In the genomic region with DNA sequence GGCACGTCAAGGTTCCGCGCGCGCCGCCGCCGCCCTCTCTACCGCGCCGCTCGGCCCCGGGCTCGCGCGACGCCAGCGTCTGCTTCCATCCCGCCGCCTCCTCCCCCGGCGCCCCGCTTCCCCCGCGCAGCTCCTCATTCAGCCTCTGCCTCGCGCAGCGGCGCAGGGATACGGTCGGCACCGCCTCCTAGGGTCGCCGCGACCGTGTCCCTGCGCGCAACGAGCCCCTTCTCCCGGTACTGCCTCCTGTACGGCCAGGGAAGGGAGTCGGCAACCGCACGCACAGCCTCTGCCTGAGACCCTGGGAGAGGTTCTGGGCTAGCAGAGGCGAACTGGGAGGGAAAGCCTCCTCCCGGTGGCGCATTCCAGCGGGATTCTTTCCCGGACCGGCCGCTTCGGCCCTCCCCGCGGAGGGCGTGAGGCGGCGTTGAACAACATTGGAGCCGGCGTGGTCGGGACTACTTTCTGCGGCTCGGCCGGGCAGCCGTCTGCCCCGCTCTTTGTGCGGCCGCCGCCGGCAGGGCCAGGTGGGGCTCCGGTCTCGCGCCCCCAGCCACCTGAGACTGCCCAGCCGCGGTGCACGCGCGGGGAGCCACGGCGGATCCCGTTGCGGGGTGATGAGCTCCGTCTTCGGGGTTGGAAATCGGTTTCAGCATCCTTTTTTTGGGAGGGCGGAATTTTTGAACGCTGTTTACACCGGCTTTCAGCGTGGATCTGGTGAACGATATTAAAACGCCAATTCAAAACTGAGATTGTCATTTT, we compare ENCODE assay signal across 1 cellular context.
A peak's percentile ranks its signal among the peaks of the same experiment; 100 is the strongest.
TF ChIP-seq lines count a peak whose summit lies in the region.

Gene LRP6, minus strand, starts transcription at position 172 of the 762 bp plus-strand sequence. CDS start 309 bp downstream, outside the sequence.

TF ChIP-seq in K562, 482 proteins besides CTCF, POLR2A, EP300 and RAD21 (continued from another document and continues in another):
- peak; percentile 28; the same call in 1 of the 2 replicates for TF ChIP-seq GABPA (tag; conservative IDR thresholded peaks at IDR 0.05; ENCODE audit: low read depth)
- peak; percentile 94 for TF ChIP-seq RBFOX2 (IDR thresholded peaks at IDR 0.05; ENCODE audit: low read depth, low read length)
- TF ChIP-seq, protein P1, sequence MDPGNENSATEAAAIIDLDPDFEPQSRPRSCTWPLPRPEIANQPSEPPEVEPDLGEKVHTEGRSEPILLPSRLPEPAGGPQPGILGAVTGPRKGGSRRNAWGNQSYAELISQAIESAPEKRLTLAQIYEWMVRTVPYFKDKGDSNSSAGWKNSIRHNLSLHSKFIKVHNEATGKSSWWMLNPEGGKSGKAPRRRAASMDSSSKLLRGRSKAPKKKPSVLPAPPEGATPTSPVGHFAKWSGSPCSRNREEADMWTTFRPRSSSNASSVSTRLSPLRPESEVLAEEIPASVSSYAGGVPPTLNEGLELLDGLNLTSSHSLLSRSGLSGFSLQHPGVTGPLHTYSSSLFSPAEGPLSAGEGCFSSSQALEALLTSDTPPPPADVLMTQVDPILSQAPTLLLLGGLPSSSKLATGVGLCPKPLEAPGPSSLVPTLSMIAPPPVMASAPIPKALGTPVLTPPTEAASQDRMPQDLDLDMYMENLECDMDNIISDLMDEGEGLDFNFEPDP (CRISPR knock-in tag; IDR thresholded peaks at IDR 0.05) = no peak
- TF ChIP-seq NR2F6 (CRISPR knock-in tag; IDR thresholded peaks at IDR 0.05) = no peak
- no peak for TF ChIP-seq MCM5 (IDR thresholded peaks at IDR 0.05; ENCODE audit: low read depth)
- no peak for TF ChIP-seq ZNF408 (CRISPR knock-in tag; IDR thresholded peaks at IDR 0.05; ENCODE audit: low read depth)
- 0 out of 2 replicates have a peak, but pooled peaks have one; percentile 3 for TF ChIP-seq ZBED1 (IDR thresholded peaks at IDR 0.05)
- TF ChIP-seq HMG20B (CRISPR knock-in tag; IDR thresholded peaks at IDR 0.05) = no peak
- TF ChIP-seq ZNF830 (CRISPR knock-in tag; IDR thresholded peaks at IDR 0.05) = no peak
- TF ChIP-seq TRIM25 (IDR thresholded peaks at IDR 0.05; ENCODE audit: borderline replicate concordance) = 0 out of 2 replicates have a peak, but pooled peaks have one; percentile 22
- TF ChIP-seq CREB1 (IDR thresholded peaks at IDR 0.05) = peak; percentile 73
- TF ChIP-seq CREB1 (CRISPR knock-in tag; IDR thresholded peaks at IDR 0.05) = peak; percentile 85
- no peak for TF ChIP-seq ZNF668 (CRISPR knock-in tag; IDR thresholded peaks at IDR 0.05)
- TF ChIP-seq ZFP1 (CRISPR knock-in tag; IDR thresholded peaks at IDR 0.05) = no peak
- TF ChIP-seq, protein P2, sequence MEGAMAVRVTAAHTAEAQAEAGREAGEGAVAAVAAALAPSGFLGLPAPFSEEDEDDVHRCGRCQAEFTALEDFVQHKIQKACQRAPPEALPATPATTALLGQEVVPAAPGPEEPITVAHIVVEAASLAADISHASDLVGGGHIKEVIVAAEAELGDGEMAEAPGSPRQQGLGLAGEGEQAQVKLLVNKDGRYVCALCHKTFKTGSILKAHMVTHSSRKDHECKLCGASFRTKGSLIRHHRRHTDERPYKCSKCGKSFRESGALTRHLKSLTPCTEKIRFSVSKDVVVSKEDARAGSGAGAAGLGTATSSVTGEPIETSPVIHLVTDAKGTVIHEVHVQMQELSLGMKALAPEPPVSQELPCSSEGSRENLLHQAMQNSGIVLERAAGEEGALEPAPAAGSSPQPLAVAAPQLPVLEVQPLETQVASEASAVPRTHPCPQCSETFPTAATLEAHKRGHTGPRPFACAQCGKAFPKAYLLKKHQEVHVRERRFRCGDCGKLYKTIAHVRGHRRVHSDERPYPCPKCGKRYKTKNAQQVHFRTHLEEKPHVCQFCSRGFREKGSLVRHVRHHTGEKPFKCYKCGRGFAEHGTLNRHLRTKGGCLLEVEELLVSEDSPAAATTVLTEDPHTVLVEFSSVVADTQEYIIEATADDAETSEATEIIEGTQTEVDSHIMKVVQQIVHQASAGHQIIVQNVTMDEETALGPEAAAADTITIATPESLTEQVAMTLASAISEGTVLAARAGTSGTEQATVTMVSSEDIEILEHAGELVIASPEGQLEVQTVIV (CRISPR knock-in tag; IDR thresholded peaks at IDR 0.05; ENCODE audit: borderline replicate concordance) = no peak
- TF ChIP-seq NR2C1 (IDR thresholded peaks at IDR 0.05) = peak; percentile 68
- TF ChIP-seq NR2C1 (tag; IDR thresholded peaks at IDR 0.05) = 0 out of 2 replicates have a peak, but pooled peaks have one; percentile 32
- TF ChIP-seq RBBP5 (IDR thresholded peaks at IDR 0.05; ENCODE audit: borderline replicate concordance, insufficient read depth, low read length, poor library complexity, severe bottlenecking) = peak; percentile 87
- TF ChIP-seq, protein P3, sequence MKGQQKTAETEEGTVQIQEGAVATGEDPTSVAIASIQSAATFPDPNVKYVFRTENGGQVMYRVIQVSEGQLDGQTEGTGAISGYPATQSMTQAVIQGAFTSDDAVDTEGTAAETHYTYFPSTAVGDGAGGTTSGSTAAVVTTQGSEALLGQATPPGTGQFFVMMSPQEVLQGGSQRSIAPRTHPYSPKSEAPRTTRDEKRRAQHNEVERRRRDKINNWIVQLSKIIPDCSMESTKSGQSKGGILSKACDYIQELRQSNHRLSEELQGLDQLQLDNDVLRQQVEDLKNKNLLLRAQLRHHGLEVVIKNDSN (CRISPR knock-in tag; IDR thresholded peaks at IDR 0.05) = no peak
- no peak for TF ChIP-seq JUND (IDR thresholded peaks at IDR 0.05; ENCODE audit: borderline replicate concordance, low read depth, low read length)
- TF ChIP-seq JUND (tag; IDR thresholded peaks at IDR 0.05; ENCODE audit: borderline replicate concordance, low read depth, low read length) = no peak
- no peak for TF ChIP-seq IRF1 (CRISPR knock-in tag; IDR thresholded peaks at IDR 0.05; ENCODE audit: borderline replicate concordance)
- 0 out of 2 replicates have a peak, but pooled peaks have one; percentile 37 for TF ChIP-seq DPF2 (IDR thresholded peaks at IDR 0.05)
- TF ChIP-seq SMARCB1 (IDR thresholded peaks at IDR 0.05; ENCODE audit: insufficient read length, low read depth) = no peak
- peak; percentile 36; the same call in 1 of the 2 replicates for TF ChIP-seq NR2C2 (CRISPR knock-in tag; IDR thresholded peaks at IDR 0.05)
- TF ChIP-seq NR2C2 (tag; IDR thresholded peaks at IDR 0.05) = peak; percentile 76
- TF ChIP-seq, protein P4, sequence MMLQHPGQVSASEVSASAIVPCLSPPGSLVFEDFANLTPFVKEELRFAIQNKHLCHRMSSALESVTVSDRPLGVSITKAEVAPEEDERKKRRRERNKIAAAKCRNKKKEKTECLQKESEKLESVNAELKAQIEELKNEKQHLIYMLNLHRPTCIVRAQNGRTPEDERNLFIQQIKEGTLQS (IDR thresholded peaks at IDR 0.05) = peak; percentile 87
- TF ChIP-seq, protein P4 (CRISPR knock-in tag; conservative IDR thresholded peaks at IDR 0.05) = no peak
- TF ChIP-seq SPI1 (IDR thresholded peaks at IDR 0.05; ENCODE audit: borderline replicate concordance, low read depth, low read length) = no peak
- no peak for TF ChIP-seq ZNF143 (CRISPR knock-in tag; IDR thresholded peaks at IDR 0.05)
- TF ChIP-seq, protein P5, sequence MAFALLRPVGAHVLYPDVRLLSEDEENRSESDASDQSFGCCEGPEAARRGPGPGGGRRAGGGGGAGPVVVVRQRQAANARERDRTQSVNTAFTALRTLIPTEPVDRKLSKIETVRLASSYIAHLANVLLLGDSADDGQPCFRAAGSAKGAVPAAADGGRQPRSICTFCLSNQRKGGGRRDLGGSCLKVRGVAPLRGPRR (CRISPR knock-in tag; IDR thresholded peaks at IDR 0.05) = no peak
- TF ChIP-seq PYGO2 (tag; IDR thresholded peaks at IDR 0.05) = no peak
- TF ChIP-seq COPS2 (conservative IDR thresholded peaks at IDR 0.05) = no peak
- TF ChIP-seq, protein P6, sequence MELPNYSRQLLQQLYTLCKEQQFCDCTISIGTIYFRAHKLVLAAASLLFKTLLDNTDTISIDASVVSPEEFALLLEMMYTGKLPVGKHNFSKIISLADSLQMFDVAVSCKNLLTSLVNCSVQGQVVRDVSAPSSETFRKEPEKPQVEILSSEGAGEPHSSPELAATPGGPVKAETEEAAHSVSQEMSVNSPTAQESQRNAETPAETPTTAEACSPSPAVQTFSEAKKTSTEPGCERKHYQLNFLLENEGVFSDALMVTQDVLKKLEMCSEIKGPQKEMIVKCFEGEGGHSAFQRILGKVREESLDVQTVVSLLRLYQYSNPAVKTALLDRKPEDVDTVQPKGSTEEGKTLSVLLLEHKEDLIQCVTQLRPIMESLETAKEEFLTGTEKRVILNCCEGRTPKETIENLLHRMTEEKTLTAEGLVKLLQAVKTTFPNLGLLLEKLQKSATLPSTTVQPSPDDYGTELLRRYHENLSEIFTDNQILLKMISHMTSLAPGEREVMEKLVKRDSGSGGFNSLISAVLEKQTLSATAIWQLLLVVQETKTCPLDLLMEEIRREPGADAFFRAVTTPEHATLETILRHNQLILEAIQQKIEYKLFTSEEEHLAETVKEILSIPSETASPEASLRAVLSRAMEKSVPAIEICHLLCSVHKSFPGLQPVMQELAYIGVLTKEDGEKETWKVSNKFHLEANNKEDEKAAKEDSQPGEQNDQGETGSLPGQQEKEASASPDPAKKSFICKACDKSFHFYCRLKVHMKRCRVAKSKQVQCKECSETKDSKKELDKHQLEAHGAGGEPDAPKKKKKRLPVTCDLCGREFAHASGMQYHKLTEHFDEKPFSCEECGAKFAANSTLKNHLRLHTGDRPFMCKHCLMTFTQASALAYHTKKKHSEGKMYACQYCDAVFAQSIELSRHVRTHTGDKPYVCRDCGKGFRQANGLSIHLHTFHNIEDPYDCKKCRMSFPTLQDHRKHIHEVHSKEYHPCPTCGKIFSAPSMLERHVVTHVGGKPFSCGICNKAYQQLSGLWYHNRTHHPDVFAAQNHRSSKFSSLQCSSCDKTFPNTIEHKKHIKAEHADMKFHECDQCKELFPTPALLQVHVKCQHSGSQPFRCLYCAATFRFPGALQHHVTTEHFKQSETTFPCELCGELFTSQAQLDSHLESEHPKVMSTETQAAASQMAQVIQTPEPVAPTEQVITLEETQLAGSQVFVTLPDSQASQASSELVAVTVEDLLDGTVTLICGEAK (IDR thresholded peaks at IDR 0.05) = peak; percentile 69
- TF ChIP-seq, protein P6 (CRISPR knock-in tag; IDR thresholded peaks at IDR 0.05) = no peak
- TF ChIP-seq, protein P7, sequence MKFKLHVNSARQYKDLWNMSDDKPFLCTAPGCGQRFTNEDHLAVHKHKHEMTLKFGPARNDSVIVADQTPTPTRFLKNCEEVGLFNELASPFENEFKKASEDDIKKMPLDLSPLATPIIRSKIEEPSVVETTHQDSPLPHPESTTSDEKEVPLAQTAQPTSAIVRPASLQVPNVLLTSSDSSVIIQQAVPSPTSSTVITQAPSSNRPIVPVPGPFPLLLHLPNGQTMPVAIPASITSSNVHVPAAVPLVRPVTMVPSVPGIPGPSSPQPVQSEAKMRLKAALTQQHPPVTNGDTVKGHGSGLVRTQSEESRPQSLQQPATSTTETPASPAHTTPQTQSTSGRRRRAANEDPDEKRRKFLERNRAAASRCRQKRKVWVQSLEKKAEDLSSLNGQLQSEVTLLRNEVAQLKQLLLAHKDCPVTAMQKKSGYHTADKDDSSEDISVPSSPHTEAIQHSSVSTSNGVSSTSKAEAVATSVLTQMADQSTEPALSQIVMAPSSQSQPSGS (CRISPR knock-in tag; IDR thresholded peaks at IDR 0.05) = 0 out of 2 replicates have a peak, but pooled peaks have one; percentile 73
